10 cellular contexts compared by ENCODE assay signal in genomic region chr18:34867520-34867919, GRCh38.
DNase-seq lines count a peak whose midpoint lies in the region; FAIRE-seq and TF ChIP-seq lines count a peak whose summit lies in the region.
"Had no signal": no experiment of that assay in that cellular context is flagged by ENCODE, and none has a peak within 500 bp of the region (broad histone marks: within the 10 kb centered on the region; RNA-seq: fewer than 3 reads in every experiment).

No MANE protein-coding gene starts in this region.

- DNase-seq in GM06990 (ENCODE audit: extremely low read depth, insufficient read length): peak; percentile 9
- peak; percentile 38 to 70 for DNase-seq in NCI-H187 (lab: John Stamatoyannopoulos, UW)
- no peak for DNase-seq in bronchial epithelial cell (ENCODE audit: low read depth)
- DNase-seq in nephron progenitor cell: peak; percentile 54
- DNase-seq in HUDEP-2 (lab: John Stamatoyannopoulos, UW; ENCODE audit: unreplicated experiment in 76 of 76): no peak
- no peak for DNase-seq in stimulated activated CD4-positive, alpha-beta T cell treated with anti-CD3 and anti-CD28 coated beads, Interleukin-4, amount 100 ng/mL, for 1 hour
- no peak for DNase-seq in GM19240 (ENCODE audit: insufficient read length, low spot score)
- DNase-seq in posterior cingulate gyrus: no peak
- DNase-seq: MG63 had no signal

- FAIRE-seq in bronchial epithelial cell (lab: Jason Lieb, UNC): no peak

- H3K27ac Mint-ChIP-seq in nephron progenitor cell: no peak overlapping the region

- H3K27me3 Mint-ChIP-seq in nephron progenitor cell (ENCODE audit: low read depth, poor library complexity): no peaks in the 10 kb centered on the region

- H3K36me3 Mint-ChIP-seq in nephron progenitor cell (ENCODE audit: low read depth): no peaks in the 10 kb centered on the region

- H3K4me3 ChIP-seq in GM06990 (replicated peaks; ENCODE audit: low read depth, low read length) (no peak overlapping the region), bronchial epithelial cell (ENCODE audit: low read depth, low read length) (no peak overlapping the region)
- H3K4me3 ChIP-seq: lung, MG63 had no signal

- H3K4me3 Mint-ChIP-seq in nephron progenitor cell: no peak overlapping the region

- H3K27me3 ChIP-seq in GM06990 (replicated peaks; ENCODE audit: control insufficient read depth, insufficient read depth, low read length): no peaks in the 10 kb centered on the region
- H3K27me3 ChIP-seq in bronchial epithelial cell (ENCODE audit: control insufficient read depth, insufficient read depth, low read length): no peaks in the 10 kb centered on the region
- H3K27me3 ChIP-seq: MG63 had no signal

- peaks cover 42% of the 10 kb centered on the region for H3K4me1 Mint-ChIP-seq in nephron progenitor cell

- no peaks in the 10 kb centered on the region for H3K9me3 Mint-ChIP-seq in nephron progenitor cell

- intact Hi-C loops in posterior cingulate gyrus (cut with DNase I): no loop called here

- peak; percentile 10 for TF ChIP-seq CTCF in GM06990 (IDR thresholded peaks at IDR 0.05; ENCODE audit: insufficient read depth, low read length, poor library complexity, severe bottlenecking)
- peak; percentile 15 for TF ChIP-seq CTCF in bronchial epithelial cell (IDR thresholded peaks at IDR 0.05; ENCODE audit: insufficient read depth, low read length, severe bottlenecking)
- peak; percentile 44 for TF ChIP-seq CTCF in nephron progenitor cell (IDR thresholded peaks at IDR 0.05)

- H3K36me3 ChIP-seq in GM06990 (ENCODE audit: control insufficient read depth, insufficient read depth, low read length): no peaks in the 10 kb centered on the region
- H3K36me3 ChIP-seq in bronchial epithelial cell (ENCODE audit: control insufficient read depth, insufficient read depth, low read length): no peaks in the 10 kb centered on the region
- H3K36me3 ChIP-seq: MG63 had no signal

Comparison
In these comparisons a context has a peak if more than half of its experiments do, and no peak if none do; other contexts are left out.
1. DNase-seq: peak in GM06990 (single experiment), NCI-H187 (2 of 2) and nephron progenitor cell (single experiment); none in bronchial epithelial cell (single experiment), HUDEP-2 (0 of 76), stimulated activated CD4-positive, alpha-beta T cell treated with anti-CD3 and anti-CD28 coated beads, Interleukin-4, amount 100 ng/mL, for 1 hour (single experiment), GM19240 (single experiment) and posterior cingulate gyrus (0 of 10).
2. Peak in every context shown above with its lines, with median percentiles within 50 percentile points of each other: CTCF ChIP-seq.